In the genomic region with DNA sequence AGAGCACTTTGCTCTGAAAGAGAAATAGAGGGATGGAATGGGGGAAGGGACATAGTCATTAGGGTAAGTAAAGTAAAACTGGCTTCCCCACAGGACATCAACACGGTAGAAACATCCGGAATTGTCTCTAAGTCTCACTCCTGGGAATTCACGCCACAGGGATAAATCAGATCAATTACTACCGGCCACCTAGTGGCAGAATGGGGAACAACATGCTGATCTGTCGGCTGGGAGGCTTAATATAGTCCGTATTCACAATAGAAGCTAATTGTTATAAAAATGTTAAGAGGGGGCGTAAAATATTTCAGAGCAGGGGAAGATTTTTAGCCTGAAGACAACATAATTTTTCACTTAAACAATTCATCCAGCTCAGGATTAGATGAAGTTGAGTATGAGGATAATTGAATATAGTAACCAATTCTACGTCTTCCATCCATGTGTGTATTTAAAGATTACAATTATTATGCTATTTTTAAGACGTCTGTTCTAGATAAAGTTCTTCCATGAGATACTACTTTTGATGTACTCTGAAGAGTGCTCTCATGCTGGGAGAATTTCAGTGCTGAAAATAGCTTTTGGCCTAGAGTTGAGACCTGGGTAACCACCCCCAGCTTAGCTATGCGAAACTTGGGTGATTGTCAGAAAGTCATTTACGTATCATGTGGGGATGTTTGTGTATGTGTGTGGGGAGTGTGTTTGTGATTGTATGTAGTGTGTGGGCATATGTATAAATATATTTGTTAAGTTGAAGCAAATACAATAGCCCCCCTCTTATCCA, we compare ENCODE assay signal across 8 cellular contexts.
DNase-seq lines count a peak whose midpoint lies in the region; ATAC-seq lines count a peak whose summit lies in the region.

No MANE protein-coding gene starts in this region.

- no peaks in the 10 kb centered on the region for H3K4me1 ChIP-seq in mesenchymal stem cell (ENCODE audit: control insufficient read depth, insufficient read depth, low read depth, low read length)

- no peak overlapping the region for H3K23ac ChIP-seq in mesenchymal stem cell (ENCODE audit: low read length in 2 of 2)

- no peak overlapping the region for H2BK15ac ChIP-seq in mesenchymal stem cell (ENCODE audit: low read depth, poor library complexity, severe bottlenecking)

- H2BK5ac ChIP-seq in mesenchymal stem cell (ENCODE audit: low read depth, low read length, poor library complexity, severe bottlenecking) = no peak overlapping the region

- intact Hi-C loops in activated CD4-positive, alpha-beta T cell treated with anti-CD3 and anti-CD28 coated beads, Interleukin-2, amount 10 ng/mL, durations not matched to agents 24 days and 14 days (cut with micrococcal nuclease) = no loop called here

- H3K9ac ChIP-seq in mesenchymal stem cell (ENCODE audit: low read length) = no peak overlapping the region

- H3K4ac ChIP-seq in mesenchymal stem cell (ENCODE audit: low read depth in 1 of 2, low read length in 2 of 2) = no peak overlapping the region

- 52% methylated on average over 8 of the region's 11 CpGs for WGBS in mesenchymal stem cell

- no peak overlapping the region for H3K14ac ChIP-seq in mesenchymal stem cell (ENCODE audit: low read length in 2 of 2)

- no peak for ATAC-seq in GM19035 (IDR thresholded peaks at IDR 0.05; ENCODE audit: unreplicated experiment)

- H3K27me3 Mint-ChIP-seq in activated CD4-positive, alpha-beta T cell treated with anti-CD3 and anti-CD28 coated beads, Interleukin-2, amount 10 ng/mL, durations not matched to agents 24 days and 14 days = no peaks in the 10 kb centered on the region

- peaks cover 3% of the 10 kb centered on the region for H3K9me3 Mint-ChIP-seq in activated CD4-positive, alpha-beta T cell treated with anti-CD3 and anti-CD28 coated beads, Interleukin-2, amount 10 ng/mL, durations not matched to agents 24 days and 14 days

- H3K4me1 Mint-ChIP-seq in activated CD4-positive, alpha-beta T cell treated with anti-CD3 and anti-CD28 coated beads, Interleukin-2, amount 10 ng/mL, durations not matched to agents 24 days and 14 days = no peaks in the 10 kb centered on the region

- H3K27ac ChIP-seq in caudate nucleus (ENCODE audit: low read depth, low read length) = peak overlapping the region; percentile 6
- no peak overlapping the region for H3K27ac ChIP-seq in mesenchymal stem cell (ENCODE audit: low read length, poor library complexity, severe bottlenecking)

- no peak overlapping the region for H2BK12ac ChIP-seq in mesenchymal stem cell (ENCODE audit: low read length in 2 of 2)

- no peak overlapping the region for H2AFZ ChIP-seq in mesenchymal stem cell (ENCODE audit: low read depth, low read length)

- H3K9me3 ChIP-seq in mesenchymal stem cell (ENCODE audit: control insufficient read depth, low read length) = no peaks in the 10 kb centered on the region

- H3K4me3 Mint-ChIP-seq in activated CD4-positive, alpha-beta T cell treated with anti-CD3 and anti-CD28 coated beads, Interleukin-2, amount 10 ng/mL, durations not matched to agents 24 days and 14 days = no peak overlapping the region

- H3K27ac Mint-ChIP-seq in activated CD4-positive, alpha-beta T cell treated with anti-CD3 and anti-CD28 coated beads, Interleukin-2, amount 10 ng/mL, durations not matched to agents 24 days and 14 days = no peak overlapping the region

- DNase-seq in activated CD4-positive, alpha-beta T cell treated with anti-CD3 and anti-CD28 coated beads, Interleukin-2, amount 10 ng/mL, durations not matched to agents 24 days and 14 days = peak; percentile 64
- DNase-seq in activated CD4-positive, alpha-beta T cell treated with anti-CD3 and anti-CD28 coated beads for 4 hours = no peak
- DNase-seq in NAMALWA (ENCODE audit: low spot score) = peak; percentile 52
- DNase-seq in caudate nucleus (lab: John Stamatoyannopoulos, UW) = peak in 39 of 61 donors; percentile 1 to 63 (median 17)
- DNase-seq in mesenchymal stem cell = peak; percentile 29
- DNase-seq in GF-D8 (lab: John Stamatoyannopoulos, UW) = no peak
- no peak for DNase-seq in NCI-H2029 treated with DMSO at 0.1 percent for 48 hours (lab: John Stamatoyannopoulos, UW)

- no peaks in the 10 kb centered on the region for H3K36me3 Mint-ChIP-seq in activated CD4-positive, alpha-beta T cell treated with anti-CD3 and anti-CD28 coated beads, Interleukin-2, amount 10 ng/mL, durations not matched to agents 24 days and 14 days (ENCODE audit: low read depth)

- no peak overlapping the region for H2AK5ac ChIP-seq in mesenchymal stem cell (ENCODE audit: low read length, severe bottlenecking)

- H3K4me2 ChIP-seq in mesenchymal stem cell (ENCODE audit: low read length, poor library complexity, severe bottlenecking) = no peak overlapping the region

- H3K27me3 ChIP-seq in mesenchymal stem cell (ENCODE audit: control insufficient read depth in 1 of 2, insufficient read depth in 1 of 2, low read length in 2 of 2) = peaks cover 0 to 27% of the 10 kb centered on the region in 2 experiments

- no peaks in the 10 kb centered on the region for H3K79me1 ChIP-seq in mesenchymal stem cell (replicated peaks; ENCODE audit: low read length, poor library complexity, severe bottlenecking)

- no peak overlapping the region for H3K4me3 ChIP-seq in mesenchymal stem cell (ENCODE audit: insufficient read depth in 1 of 2, low read depth in 1 of 2, low read length in 2 of 2)

- H3K36me3 ChIP-seq in mesenchymal stem cell (ENCODE audit: control insufficient read depth in 1 of 2, insufficient read depth in 2 of 2, low read depth in 1 of 2, low read length in 2 of 2) = no peaks in the 10 kb centered on the region

- no peak overlapping the region for H4K91ac ChIP-seq in mesenchymal stem cell (ENCODE audit: low read length)

- no peak overlapping the region for H2BK120ac ChIP-seq in mesenchymal stem cell (ENCODE audit: low read depth, low read length)

- no peak overlapping the region for H4K8ac ChIP-seq in mesenchymal stem cell (ENCODE audit: low read length)

- H3K18ac ChIP-seq in mesenchymal stem cell (ENCODE audit: low read depth in 1 of 2, low read length in 2 of 2) = no peak overlapping the region

Comparison
In these comparisons a context has a peak if more than half of its experiments do, and no peak if none do; other contexts are left out.
1. DNase-seq: peak in activated CD4-positive, alpha-beta T cell treated with anti-CD3 and anti-CD28 coated beads, Interleukin-2, amount 10 ng/mL, durations not matched to agents 24 days and 14 days (single experiment), NAMALWA (single experiment), caudate nucleus (39 of 61) and mesenchymal stem cell (single experiment); none in activated CD4-positive, alpha-beta T cell treated with anti-CD3 and anti-CD28 coated beads for 4 hours (0 of 2), GF-D8 (single experiment) and NCI-H2029 treated with DMSO at 0.1 percent for 48 hours (single experiment).